ENCODE assay signal across 8 cellular contexts in genomic region chr10:21525367-21526183, GRCh38. TPM values are rescaled to one million over a fixed set of nuclear protein-coding genes. Genes with fewer than 3 reads are reported as not detected.
DNase-seq lines count a peak whose midpoint lies in the region; ATAC-seq and TF ChIP-seq lines count a peak whose summit lies in the region.

Gene SKIDA1, minus strand, starts transcription at chr10:21525682. Its CDS starts 7,860 bp downstream, at chr10:21517822.

- peak within 1 kb of the TSS; percentile 22 for H2AFZ ChIP-seq in neural cell (ENCODE audit: low read depth, low read length)

- H3K36me3 ChIP-seq in neural cell (ENCODE audit: insufficient read depth, low read length) (no peaks in the 10 kb centered on the region), tibial nerve (no peaks in the 10 kb centered on the region)

- peak within 1 kb of the TSS; percentile 71 for H3K9ac ChIP-seq in neural cell (ENCODE audit: low read length)

- H3K27ac ChIP-seq in neural cell (ENCODE audit: low read length) = peak within 1 kb of the TSS; percentile 67
- peak within 1 kb of the TSS; percentile 95 to 99 (median 97) for H3K27ac ChIP-seq in tibial nerve

- H3K4me1 ChIP-seq in tibial nerve = peaks cover 0 to 51% (median 0%) of the 10 kb centered on the region in 4 donors

- 1% methylated on average over 38 to 40 of the region's 64 CpGs for WGBS in tibial nerve, 2 donors

- TF ChIP-seq POLR2A in tibial nerve (IDR thresholded peaks at IDR 0.05) = peak in 1 of 2 donors; percentile 13

- H3K79me2 ChIP-seq in neural cell (replicated peaks; ENCODE audit: insufficient read depth, low read length) = peaks cover 78% of the 10 kb centered on the region

- TF ChIP-seq EP300 in neural cell (conservative IDR thresholded peaks at IDR 0.05; ENCODE audit: poor library complexity, severe bottlenecking) (no peak), tibial nerve (IDR thresholded peaks at IDR 0.05) (peak in 1 of 2 donors; percentile 71)

- peaks cover 3% of the 10 kb centered on the region for H3F3A ChIP-seq in neural cell (ENCODE audit: insufficient read depth, low read length, poor library complexity, severe bottlenecking)

- TF ChIP-seq CTCF in foreskin fibroblast (IDR thresholded peaks at IDR 0.05; ENCODE audit: low read depth, low read length) (no peak), neural cell (IDR thresholded peaks at IDR 0.05; ENCODE audit: poor library complexity, severe bottlenecking) (no peak), tibial nerve (IDR thresholded peaks at IDR 0.05) (no peak)

- ATAC-seq in GM21786 (IDR thresholded peaks at IDR 0.05; ENCODE audit: unreplicated experiment) = peak; percentile 52

- peak; percentile 8 for TF ChIP-seq RAD21 in neural cell (conservative IDR thresholded peaks at IDR 0.05)

- H3K9me2 ChIP-seq in neural cell (ENCODE audit: insufficient read depth, low read length) = no peaks in the 10 kb centered on the region

- H3K27me3 ChIP-seq in neural cell (ENCODE audit: insufficient read depth, low read depth, low read length) (peaks cover 22% of the 10 kb centered on the region), tibial nerve (no peaks in the 10 kb centered on the region)

- H3K9me3 ChIP-seq in neural cell (ENCODE audit: low read length) (no peaks in the 10 kb centered on the region), tibial nerve (no peaks in the 10 kb centered on the region)

- peak within 1 kb of the TSS; percentile 96 for H3K4me2 ChIP-seq in neural cell (ENCODE audit: low read length)

- DNase-seq in DMS153 (lab: John Stamatoyannopoulos, UW) (peak; percentile 66), LHCN-M2 (ENCODE audit: low read depth) (peak; percentile 86), RKO (ENCODE audit: low spot score) (peak; percentile 89), activated gamma-delta T cell treated with Interleukin-2 at 50 U/mL for 16 hours (peak; percentile 42), foreskin fibroblast (peak; percentile 86 to 94), tibial nerve (ENCODE audit: low spot score in 2 of 2) (peak; percentile 76 to 77)

- H3K4me3 ChIP-seq in foreskin fibroblast (ENCODE audit: low read depth in 1 of 2, low read length in 2 of 2) (peak within 1 kb of the TSS; percentile 69 to 75), neural cell (ENCODE audit: low read length) (peak within 1 kb of the TSS; percentile 65), tibial nerve (peak within 1 kb of the TSS; percentile 37 to 73 (median 64))

- no peaks in the 10 kb centered on the region for H4K20me1 ChIP-seq in neural cell (ENCODE audit: insufficient read depth)

TF ChIP-seq in neural cell, 6 proteins besides CTCF, POLR2A, EP300 and RAD21:
- peak; percentile 15 for TF ChIP-seq POLR2AphosphoS5 (IDR thresholded peaks at IDR 0.05)
- no peak for TF ChIP-seq SMC3 (conservative IDR thresholded peaks at IDR 0.05; ENCODE audit: poor library complexity)

RNA-seq across cellular contexts. Expression of gene SKIDA1, which starts in this region (rescaled TPM):
- total RNA-seq in LHCN-M2 (2014; rRNA removed) (0.13 and 0.63 TPM in 2 replicates), tibial nerve (1 to 10 TPM in 3 of 4 donors, under 1 TPM in 1; 0.39 to 5.2 (median 2.3) TPM)
- polyA plus RNA-seq in LHCN-M2 (2012) = 0.09 TPM
- 3.7 and 4.8 TPM in 2 replicates for polyA plus RNA-seq in neural cell
- polyA minus RNA-seq in neural cell = 27.6 and 31.9 TPM in 2 replicates

Comparison
In these comparisons a context has a peak if more than half of its experiments do, and no peak if none do; other contexts are left out.
1. Peak in every context shown above with its lines: DNase-seq, ATAC-seq, H3K4me3 ChIP-seq and H3K27ac ChIP-seq.
2. Peak in DNase-seq in LHCN-M2; RNA of the gene not detected or under 1 TPM.